ENCODE assay signal across 17 cellular contexts in genomic region chr6:52534363-52534762, GRCh38. TPM values are rescaled to one million over a fixed set of nuclear protein-coding genes. Genes with fewer than 3 reads are reported as not detected.
DNase-seq lines count a peak whose midpoint lies in the region; ATAC-seq and TF ChIP-seq lines count a peak whose summit lies in the region.
"Had no signal": no experiment of that assay in that cellular context is flagged by ENCODE, and none has a peak within 500 bp of the region (broad histone marks: within the 10 kb centered on the region; RNA-seq: fewer than 3 reads in every experiment).

No MANE protein-coding gene starts in this region.

- no peak overlapping the region for H3K9ac ChIP-seq in BLaER1
- H3K9ac ChIP-seq in IMR-90 (ENCODE audit: low read depth, low read length), result no peak overlapping the region
- H3K9ac ChIP-seq in neuronal stem cell (ENCODE audit: low read depth, low read length, poor library complexity), result no peak overlapping the region
- H3K9ac ChIP-seq: SK-N-SH had no signal

- peak overlapping the region; percentile 16; the same call in 1 of the 2 replicates for H4K91ac ChIP-seq in IMR-90 (ENCODE audit: insufficient read depth, low read depth, low read length)
- peak overlapping the region; percentile 27 for H4K91ac ChIP-seq in neuronal stem cell (ENCODE audit: low read depth, low read length, poor library complexity)

- peak overlapping the region; percentile 79 for H2AK9ac ChIP-seq in IMR-90 (replicated peaks; ENCODE audit: low read depth, low read length, poor library complexity)

- H2AFZ ChIP-seq in IMR-90 (replicated peaks; ENCODE audit: low read length, poor library complexity) (no peak overlapping the region), neuronal stem cell (ENCODE audit: low read length) (no peak overlapping the region)

- H2AK5ac ChIP-seq in IMR-90 (ENCODE audit: low read depth, low read length), result peak overlapping the region; percentile 87; the same call in 1 of the 2 replicates
- no peak overlapping the region for H2AK5ac ChIP-seq in neuronal stem cell (ENCODE audit: low read depth, low read length)

- H3K27ac Mint-ChIP-seq in activated T-helper 1 cell treated with anti-CD3 and anti-CD28 coated beads, Interleukin-12 subunit alpha, Interleukin-12 subunit beta, Interleukin-2, Interleukin-4 antibody, amounts not matched to agents 30 ng/mL and 10 ng/mL and 1 ng/mL, durations not matched to agents 14 hours and 24 hours and 36 hours, result peak overlapping the region; percentile 76

- no peak overlapping the region for H3K4me3 Mint-ChIP-seq in activated T-helper 1 cell treated with anti-CD3 and anti-CD28 coated beads, Interleukin-12 subunit alpha, Interleukin-12 subunit beta, Interleukin-2, Interleukin-4 antibody, amounts not matched to agents 30 ng/mL and 10 ng/mL and 1 ng/mL, durations not matched to agents 14 hours and 24 hours and 36 hours

- no peaks in the 10 kb centered on the region for H4K20me1 ChIP-seq in BLaER1
- H4K20me1 ChIP-seq in IMR-90 (ENCODE audit: insufficient read depth, low read length), result 0 out of 2 replicates have a peak, but pooled peaks cover under 1% of the 10 kb centered on the region

- H2BK5ac ChIP-seq in IMR-90 (ENCODE audit: low read depth, low read length, poor library complexity, severe bottlenecking) (peak overlapping the region; percentile 76), neuronal stem cell (ENCODE audit: low read length) (no peak overlapping the region)

- H3K9me1 ChIP-seq in IMR-90 (ENCODE audit: insufficient read depth, low read length), result peaks cover 60% of the 10 kb centered on the region

- H3K27me3 ChIP-seq in BLaER1 (no peaks in the 10 kb centered on the region), IMR-90 (ENCODE audit: control insufficient read depth, insufficient read depth, low read length) (no peaks in the 10 kb centered on the region), neuronal stem cell (ENCODE audit: control insufficient read depth in 3 of 3, insufficient read depth in 3 of 3, low read depth in 1 of 3, low read length in 3 of 3) (no peaks in the 10 kb centered on the region)
- H3K27me3 ChIP-seq: Peyer's patch had no signal

- H3K14ac ChIP-seq in IMR-90 (replicated peaks; ENCODE audit: low read depth, low read length) (peak overlapping the region; percentile 73), neuronal stem cell (ENCODE audit: low read length) (peak overlapping the region; percentile 59)

- POLR2A ChIA-PET in IMR-90 (lab: Charles Lee; ENCODE audit: unreplicated experiment), result no interaction called here

- H3K36me3 Mint-ChIP-seq in activated T-helper 1 cell treated with anti-CD3 and anti-CD28 coated beads, Interleukin-12 subunit alpha, Interleukin-12 subunit beta, Interleukin-2, Interleukin-4 antibody, amounts not matched to agents 30 ng/mL and 10 ng/mL and 1 ng/mL, durations not matched to agents 14 hours and 24 hours and 36 hours (ENCODE audit: low read depth), result peaks cover 2% of the 10 kb centered on the region

- H3K79me1 ChIP-seq in IMR-90 (ENCODE audit: low read depth in 1 of 2, low read length in 2 of 2) (peaks cover 43 to 92% of the 10 kb centered on the region in 2 experiments), neuronal stem cell (ENCODE audit: low read depth, low read length) (peaks cover 2% of the 10 kb centered on the region)

- peaks cover 71% of the 10 kb centered on the region for H3K4me1 ChIP-seq in BLaER1
- H3K4me1 ChIP-seq in IMR-90 (ENCODE audit: control insufficient read depth, insufficient read depth, low read length), result peaks cover 38% of the 10 kb centered on the region
- peaks cover 0 to 3% of the 10 kb centered on the region in 2 donors for H3K4me1 ChIP-seq in neuronal stem cell (ENCODE audit: control insufficient read depth in 2 of 2, insufficient read depth in 1 of 2, low read depth in 1 of 2, low read length in 2 of 2)

- H3K56ac ChIP-seq in IMR-90 (ENCODE audit: extremely low read depth, insufficient read depth, low read length), result no peak overlapping the region

- no peak for TF ChIP-seq POLR2A in IMR-90 (IDR thresholded peaks at IDR 0.05; ENCODE audit: low read depth, low read length)

- no peak overlapping the region for H2BK12ac ChIP-seq in neuronal stem cell (ENCODE audit: low read length)

- ATAC-seq in IMR-90 (ENCODE audit: low read depth), result no peak
- ATAC-seq in HG03280 (IDR thresholded peaks at IDR 0.05; ENCODE audit: unreplicated experiment), result no peak
- ATAC-seq: A549 had no signal

- H3K4ac ChIP-seq in IMR-90 (ENCODE audit: low read depth, low read length) (peak overlapping the region; percentile 74), neuronal stem cell (ENCODE audit: low read length) (no peak overlapping the region)

- H2BK120ac ChIP-seq in IMR-90 (ENCODE audit: low read depth, low read length) (peak overlapping the region; percentile 82), neuronal stem cell (ENCODE audit: low read depth, low read length) (no peak overlapping the region)

- H3K4me2 ChIP-seq in BLaER1 (peak overlapping the region; percentile 88), IMR-90 (ENCODE audit: low read depth, low read length) (no peak overlapping the region), neuronal stem cell (ENCODE audit: insufficient read depth, low read length, poor library complexity, severe bottlenecking) (no peak overlapping the region)
- H3K4me2 ChIP-seq: A549, SK-N-SH had no signal

- H3K27ac ChIP-seq in BLaER1 (peak overlapping the region; percentile 80), IMR-90 (ENCODE audit: insufficient read depth, low read length) (no peak overlapping the region), neuronal stem cell (replicated peaks; ENCODE audit: low read length) (no peak overlapping the region)
- H3K27ac ChIP-seq: A549, Peyer's patch had no signal

- H4K8ac ChIP-seq in IMR-90 (ENCODE audit: low read depth in 2 of 2, low read length in 2 of 2), result peak overlapping the region in 1 of 2 experiments; percentile 66; a peak in 3 of 4 replicates
- H4K8ac ChIP-seq in neuronal stem cell (ENCODE audit: low read depth, low read length), result no peak overlapping the region

- WGBS in IMR-90 (ENCODE audit: extremely low coverage in 2 of 2, insufficient read length in 1 of 2), 2 experiments, result 100% methylated on average over 1 of the region's 5 CpGs; no CpG with 5 or more reads in 1 of the 2 experiments
- no CpG with 5 or more reads among the region's 5 CpGs for WGBS in neuronal stem cell (ENCODE audit: extremely low coverage in 2 of 2, insufficient read length in 2 of 2, insufficient replicate concordance in 1 of 2), 2 donors

- H3K9me3 Mint-ChIP-seq in activated T-helper 1 cell treated with anti-CD3 and anti-CD28 coated beads, Interleukin-12 subunit alpha, Interleukin-12 subunit beta, Interleukin-2, Interleukin-4 antibody, amounts not matched to agents 30 ng/mL and 10 ng/mL and 1 ng/mL, durations not matched to agents 14 hours and 24 hours and 36 hours, result no peaks in the 10 kb centered on the region

- H3K4me1 Mint-ChIP-seq in activated T-helper 1 cell treated with anti-CD3 and anti-CD28 coated beads, Interleukin-12 subunit alpha, Interleukin-12 subunit beta, Interleukin-2, Interleukin-4 antibody, amounts not matched to agents 30 ng/mL and 10 ng/mL and 1 ng/mL, durations not matched to agents 14 hours and 24 hours and 36 hours (ENCODE audit: low read depth), result peaks cover 38% of the 10 kb centered on the region

- H3K36me3 ChIP-seq in BLaER1, result peaks cover 46% of the 10 kb centered on the region
- peaks cover 33% of the 10 kb centered on the region for H3K36me3 ChIP-seq in IMR-90 (ENCODE audit: control insufficient read depth, insufficient read depth, low read length)
- peaks cover 8 to 15% of the 10 kb centered on the region in 2 donors for H3K36me3 ChIP-seq in neuronal stem cell (replicated peaks in 1 of 2; ENCODE audit: control insufficient read depth in 2 of 2, insufficient read depth in 2 of 2, low read length in 2 of 2)

- H2BK20ac ChIP-seq in IMR-90 (ENCODE audit: low read depth, low read length), result no peak overlapping the region

- H3K4me3 ChIP-seq in BLaER1, result no peak overlapping the region
- no peak overlapping the region for H3K4me3 ChIP-seq in IMR-90 (ENCODE audit: insufficient read depth, low read depth, low read length)
- no peak overlapping the region for H3K4me3 ChIP-seq in neuronal stem cell (ENCODE audit: low read length in 2 of 2)
- H3K4me3 ChIP-seq: A549, Peyer's patch had no signal

- dilution Hi-C loops in IMR-90 (cut with HindIII; ENCODE audit: low sequenced_read_pairs, unreplicated experiment), result no loop called here

- H2BK15ac ChIP-seq in IMR-90 (ENCODE audit: low read depth, low read length), result peak overlapping the region; percentile 59; the same call in 1 of the 3 replicates
- no peak overlapping the region for H2BK15ac ChIP-seq in neuronal stem cell (ENCODE audit: low read length)

- CTCF ChIA-PET in IMR-90 (lab: Yijun Ruan, JAX), result no interaction called here

- H3K18ac ChIP-seq in IMR-90 (ENCODE audit: low read depth, low read length) (no peak overlapping the region), neuronal stem cell (ENCODE audit: low read length) (no peak overlapping the region)

- H3K23ac ChIP-seq in IMR-90 (ENCODE audit: low read depth, low read length) (peak overlapping the region; percentile 73; the same call in 1 of the 2 replicates), neuronal stem cell (ENCODE audit: low read depth, low read length, poor library complexity) (peak overlapping the region; percentile 52)

- DNase-seq in IMR-90 (no peak), neuronal stem cell (ENCODE audit: low spot score) (no peak), NCI-H1092 treated with DMSO at 0.1 percent for 48 hours (lab: John Stamatoyannopoulos, UW) (no peak), NCI-H1694 (lab: John Stamatoyannopoulos, UW) (no peak)
- DNase-seq in activated T-helper 1 cell treated with anti-CD3 and anti-CD28 coated beads, Interleukin-12 subunit alpha, Interleukin-12 subunit beta, Interleukin-2, Interleukin-4 antibody, amounts not matched to agents 30 ng/mL and 10 ng/mL and 1 ng/mL, durations not matched to agents 14 hours and 24 hours and 36 hours (ENCODE audit: low spot score), result no peak
- DNase-seq: Calu3, DMS79, H7, NCI-H146, NCI-H2081 treated with DMSO at 0.1 percent for 48 hours, NCI-H510A, SHP77, SK-N-SH had no signal

- no peak overlapping the region for H4K5ac ChIP-seq in IMR-90 (ENCODE audit: low read depth, low read length)

- intact Hi-C loops in IMR-90 (cut with micrococcal nuclease), result no loop called here
- intact Hi-C loops in activated T-helper 1 cell treated with anti-CD3 and anti-CD28 coated beads, Interleukin-12 subunit alpha, Interleukin-12 subunit beta, Interleukin-2, Interleukin-4 antibody, amounts not matched to agents 30 ng/mL and 10 ng/mL and 1 ng/mL, durations not matched to agents 14 hours and 24 hours and 36 hours (cut with micrococcal nuclease), result loop anchor here (2.0 kb wide), 1 partner anchor 114 kb away; the partner anchor contains the start of gene EFHC1

- no peak for TF ChIP-seq RAD21 in IMR-90 (IDR thresholded peaks at IDR 0.05; ENCODE audit: low read length)

- in situ Hi-C loops in IMR-90 (cut with MboI; ENCODE audit: low sequenced_read_pairs), result no loop called here

- no TSS peak for BruUV-seq in IMR-90 (replicated peaks; lab: Mats Ljungman, UMichigan)

- no peaks in the 10 kb centered on the region for H3K27me3 Mint-ChIP-seq in activated T-helper 1 cell treated with anti-CD3 and anti-CD28 coated beads, Interleukin-12 subunit alpha, Interleukin-12 subunit beta, Interleukin-2, Interleukin-4 antibody, amounts not matched to agents 30 ng/mL and 10 ng/mL and 1 ng/mL, durations not matched to agents 14 hours and 24 hours and 36 hours (ENCODE audit: insufficient read depth)

- H3K9me3 ChIP-seq in BLaER1, result no peaks in the 10 kb centered on the region
- no peaks in the 10 kb centered on the region for H3K9me3 ChIP-seq in IMR-90 (ENCODE audit: control insufficient read depth, insufficient read depth, low read length)
- H3K9me3 ChIP-seq in neuronal stem cell (replicated peaks in 1 of 2; ENCODE audit: control insufficient read depth in 2 of 2, insufficient read depth in 1 of 2, low read depth in 1 of 2, low read length in 2 of 2), result no peaks in the 10 kb centered on the region
- H3K9me3 ChIP-seq: A549, Peyer's patch, SK-N-SH had no signal

- no peak for TF ChIP-seq CTCF in IMR-90 (conservative IDR thresholded peaks at IDR 0.05; ENCODE audit: low read depth, low read length)

RNA-seq across cellular contexts. Expression of gene TRAM2, which starts 42.5 kb away (rescaled TPM):
- 77.2 and 81.1 TPM in 2 replicates for total RNA-seq in IMR-90 (2012; rRNA removed)
- 94.2 and 95.7 TPM in 2 replicates for polyA plus RNA-seq in IMR-90 (2012; rRNA removed)
- 51.8 and 52.7 TPM in 2 replicates for polyA plus RNA-seq in IMR-90 (2012; cell fraction: cytosol; rRNA removed)
- 86.8 and 207 TPM in 2 replicates for polyA plus RNA-seq in IMR-90 (2012; cell fraction: nucleus; rRNA removed; ENCODE audit: low replicate concordance)
- total RNA-seq in activated T-helper 1 cell treated with anti-CD3 and anti-CD28 coated beads, Interleukin-12 subunit alpha, Interleukin-12 subunit beta, Interleukin-2, Interleukin-4 antibody, amounts not matched to agents 30 ng/mL and 10 ng/mL and 1 ng/mL, durations not matched to agents 14 hours and 24 hours and 36 hours, result 2.1 and 2.5 TPM in 2 replicates
- polyA plus RNA-seq in neuronal stem cell (2013, experiment 1 of 2), result 13.2 TPM
- polyA plus RNA-seq in neuronal stem cell (2013, experiment 2 of 2), result 14.0 TPM

Comparison
In these comparisons a context has a peak if more than half of its experiments do, and no peak if none do; other contexts are left out.
1. RNA of gene TRAM2, which starts 42.5 kb away (total RNA-seq): 77.2 to 81.1 TPM in IMR-90; 2.1 to 2.5 TPM in activated T-helper 1 cell treated with anti-CD3 and anti-CD28 coated beads, Interleukin-12 subunit alpha, Interleukin-12 subunit beta, Interleukin-2, Interleukin-4 antibody, amounts not matched to agents 30 ng/mL and 10 ng/mL and 1 ng/mL, durations not matched to agents 14 hours and 24 hours and 36 hours; every median in the first group is over 10 times any median in the second.